12 cellular contexts compared by ENCODE assay signal in the genomic region with DNA sequence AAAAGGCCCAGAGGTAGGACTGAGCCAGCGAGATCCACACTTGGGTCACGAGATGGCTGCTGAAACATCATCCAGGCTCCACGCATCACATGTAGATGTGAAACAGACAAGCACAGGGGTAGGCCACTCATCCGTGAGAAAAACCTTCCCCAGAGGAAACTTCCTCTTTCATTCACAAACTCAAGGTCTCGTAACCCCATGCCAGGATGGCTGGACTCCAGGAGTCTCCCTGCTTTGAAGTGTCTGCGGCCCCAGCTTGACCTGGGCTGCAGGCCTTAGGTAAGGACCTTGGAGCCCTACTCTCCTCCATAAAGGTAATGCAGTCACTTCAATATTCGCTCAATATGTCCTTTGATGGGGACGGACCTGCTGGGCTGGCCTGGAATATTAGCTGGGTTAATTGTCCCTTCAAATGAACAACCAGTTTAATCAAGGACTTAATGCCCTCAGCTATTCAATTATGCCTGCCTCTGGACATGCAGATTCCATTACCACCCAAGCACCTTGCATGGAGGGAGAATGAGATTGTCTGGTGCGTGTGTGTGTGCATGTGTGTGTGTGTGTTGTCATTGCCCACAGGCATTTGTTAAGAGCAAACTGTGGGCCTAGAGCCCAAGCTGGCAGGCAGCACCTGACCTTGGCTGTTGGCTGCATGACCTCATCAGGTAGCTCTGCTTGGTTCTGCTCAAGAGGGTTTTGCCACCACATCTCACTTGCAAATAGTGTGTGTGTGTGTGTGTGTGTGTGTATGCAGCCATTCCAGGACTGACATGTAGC.
DNase-seq lines count a peak whose midpoint lies in the region; ATAC-seq and TF ChIP-seq lines count a peak whose summit lies in the region.
"Had no signal": no experiment of that assay in that cellular context is flagged by ENCODE, and none has a peak within 500 bp of the region (broad histone marks: within the 10 kb centered on the region; RNA-seq: fewer than 3 reads in every experiment).

No MANE protein-coding gene starts in this region.

- H3K4me1 Mint-ChIP-seq in CD14-positive monocyte (peaks cover 11% of the 10 kb centered on the region), mesothelial cell of epicardium (peaks cover 30% of the 10 kb centered on the region)

- TF ChIP-seq CTCF in CD14-positive monocyte (IDR thresholded peaks at IDR 0.05) (no peak), mesothelial cell of epicardium (IDR thresholded peaks at IDR 0.05; ENCODE audit: unreplicated experiment) (no peak)

- H3K9me3 Mint-ChIP-seq in CD14-positive monocyte (no peaks in the 10 kb centered on the region), mesothelial cell of epicardium (no peaks in the 10 kb centered on the region)

- ATAC-seq in SK-N-SH treated with all-trans-retinoic acid at 6 μM for 48 hours (no peak), left lobe of liver (peak; percentile 98)

- H3K4me3 Mint-ChIP-seq in CD14-positive monocyte (no peak overlapping the region), mesothelial cell of epicardium (no peak overlapping the region)

- no peak overlapping the region for H3K4me3 ChIP-seq in Jurkat, Clone E6-1 (ENCODE audit: low read length)
- H3K4me3 ChIP-seq: PC-9 had no signal

- DNase-seq in CD14-positive monocyte (ENCODE audit: low spot score) (peak; percentile 75), left lobe of liver (ENCODE audit: low spot score) (peak; percentile 87), mesothelial cell of epicardium (ENCODE audit: low spot score in 2 of 2, unreplicated experiment in 2 of 2) (no peak), retina (no peak), NCI-H1092 (lab: John Stamatoyannopoulos, UW) (no peak)
- peak; percentile 35 for DNase-seq in Jurkat, Clone E6-1 (ENCODE audit: low read depth, low spot score)
- no peak for DNase-seq in effector CD4-positive, alpha-beta T cell
- DNase-seq: effector CD8-positive, alpha-beta T cell; midbrain; NCI-H1092 treated with DMSO at 0.1 percent for 48 hours; PC-9 had no signal

- H3K27ac Mint-ChIP-seq in CD14-positive monocyte (peak overlapping the region in 1 of 7 donors; percentile 33), mesothelial cell of epicardium (no peak overlapping the region)

- intact Hi-C loops in CD14-positive monocyte (cut with micrococcal nuclease): no loop called here

- H3K27me3 Mint-ChIP-seq in CD14-positive monocyte (ENCODE audit: low read depth in 3 of 3) (peaks cover 2 to 9% (median 4%) of the 10 kb centered on the region in 3 donors), mesothelial cell of epicardium (ENCODE audit: low read depth) (no peaks in the 10 kb centered on the region)

- H3K36me3 Mint-ChIP-seq in CD14-positive monocyte: no peaks in the 10 kb centered on the region
- no peaks in the 10 kb centered on the region for H3K36me3 Mint-ChIP-seq in mesothelial cell of epicardium

TF ChIP-seq in SK-N-SH treated with all-trans-retinoic acid at 6 μM for 48 hours, 23 proteins besides CTCF, POLR2A, EP300 and RAD21:
- no peak for TF ChIP-seq ZFP3 (CRISPR knock-in tag; IDR thresholded peaks at IDR 0.05)
- TF ChIP-seq BACH2 (CRISPR knock-in tag; IDR thresholded peaks at IDR 0.05; ENCODE audit: borderline replicate concordance): no peak
- TF ChIP-seq ARNTL (CRISPR knock-in tag; IDR thresholded peaks at IDR 0.05; ENCODE audit: borderline replicate concordance, low read depth): no peak
- TF ChIP-seq PPARA (CRISPR knock-in tag; IDR thresholded peaks at IDR 0.05; ENCODE audit: borderline replicate concordance): no peak
- 0 out of 2 replicates have a peak, but pooled peaks have one; percentile 39 for TF ChIP-seq TCF4 (CRISPR knock-in tag; IDR thresholded peaks at IDR 0.05; ENCODE audit: borderline replicate concordance)
- TF ChIP-seq, protein P1, sequence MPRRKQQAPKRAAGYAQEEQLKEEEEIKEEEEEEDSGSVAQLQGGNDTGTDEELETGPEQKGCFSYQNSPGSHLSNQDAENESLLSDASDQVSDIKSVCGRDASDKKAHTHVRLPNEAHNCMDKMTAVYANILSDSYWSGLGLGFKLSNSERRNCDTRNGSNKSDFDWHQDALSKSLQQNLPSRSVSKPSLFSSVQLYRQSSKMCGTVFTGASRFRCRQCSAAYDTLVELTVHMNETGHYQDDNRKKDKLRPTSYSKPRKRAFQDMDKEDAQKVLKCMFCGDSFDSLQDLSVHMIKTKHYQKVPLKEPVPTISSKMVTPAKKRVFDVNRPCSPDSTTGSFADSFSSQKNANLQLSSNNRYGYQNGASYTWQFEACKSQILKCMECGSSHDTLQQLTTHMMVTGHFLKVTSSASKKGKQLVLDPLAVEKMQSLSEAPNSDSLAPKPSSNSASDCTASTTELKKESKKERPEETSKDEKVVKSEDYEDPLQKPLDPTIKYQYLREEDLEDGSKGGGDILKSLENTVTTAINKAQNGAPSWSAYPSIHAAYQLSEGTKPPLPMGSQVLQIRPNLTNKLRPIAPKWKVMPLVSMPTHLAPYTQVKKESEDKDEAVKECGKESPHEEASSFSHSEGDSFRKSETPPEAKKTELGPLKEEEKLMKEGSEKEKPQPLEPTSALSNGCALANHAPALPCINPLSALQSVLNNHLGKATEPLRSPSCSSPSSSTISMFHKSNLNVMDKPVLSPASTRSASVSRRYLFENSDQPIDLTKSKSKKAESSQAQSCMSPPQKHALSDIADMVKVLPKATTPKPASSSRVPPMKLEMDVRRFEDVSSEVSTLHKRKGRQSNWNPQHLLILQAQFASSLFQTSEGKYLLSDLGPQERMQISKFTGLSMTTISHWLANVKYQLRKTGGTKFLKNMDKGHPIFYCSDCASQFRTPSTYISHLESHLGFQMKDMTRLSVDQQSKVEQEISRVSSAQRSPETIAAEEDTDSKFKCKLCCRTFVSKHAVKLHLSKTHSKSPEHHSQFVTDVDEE (CRISPR knock-in tag; IDR thresholded peaks at IDR 0.05): peak; percentile 67; the same call in 1 of the 2 replicates
- TF ChIP-seq GLIS3 (CRISPR knock-in tag; IDR thresholded peaks at IDR 0.05): no peak
- TF ChIP-seq, protein P2, sequence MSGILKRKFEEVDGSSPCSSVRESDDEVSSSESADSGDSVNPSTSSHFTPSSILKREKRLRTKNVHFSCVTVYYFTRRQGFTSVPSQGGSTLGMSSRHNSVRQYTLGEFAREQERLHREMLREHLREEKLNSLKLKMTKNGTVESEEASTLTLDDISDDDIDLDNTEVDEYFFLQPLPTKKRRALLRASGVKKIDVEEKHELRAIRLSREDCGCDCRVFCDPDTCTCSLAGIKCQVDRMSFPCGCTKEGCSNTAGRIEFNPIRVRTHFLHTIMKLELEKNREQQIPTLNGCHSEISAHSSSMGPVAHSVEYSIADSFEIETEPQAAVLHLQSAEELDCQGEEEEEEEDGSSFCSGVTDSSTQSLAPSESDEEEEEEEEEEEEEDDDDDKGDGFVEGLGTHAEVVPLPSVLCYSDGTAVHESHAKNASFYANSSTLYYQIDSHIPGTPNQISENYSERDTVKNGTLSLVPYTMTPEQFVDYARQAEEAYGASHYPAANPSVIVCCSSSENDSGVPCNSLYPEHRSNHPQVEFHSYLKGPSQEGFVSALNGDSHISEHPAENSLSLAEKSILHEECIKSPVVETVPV (CRISPR knock-in tag; IDR thresholded peaks at IDR 0.05): no peak
- peak; percentile 71; the same call in 1 of the 2 replicates for TF ChIP-seq SNAI2 (CRISPR knock-in tag; IDR thresholded peaks at IDR 0.05)

Comparison
In these comparisons a context has a peak if more than half of its experiments do, and no peak if none do; other contexts are left out.
1. DNase-seq: peak in CD14-positive monocyte (single experiment), Jurkat, Clone E6-1 (single experiment) and left lobe of liver (single experiment); none in mesothelial cell of epicardium (0 of 2), effector CD4-positive, alpha-beta T cell (single experiment), retina (single experiment) and NCI-H1092 (single experiment).